In the genomic region with DNA sequence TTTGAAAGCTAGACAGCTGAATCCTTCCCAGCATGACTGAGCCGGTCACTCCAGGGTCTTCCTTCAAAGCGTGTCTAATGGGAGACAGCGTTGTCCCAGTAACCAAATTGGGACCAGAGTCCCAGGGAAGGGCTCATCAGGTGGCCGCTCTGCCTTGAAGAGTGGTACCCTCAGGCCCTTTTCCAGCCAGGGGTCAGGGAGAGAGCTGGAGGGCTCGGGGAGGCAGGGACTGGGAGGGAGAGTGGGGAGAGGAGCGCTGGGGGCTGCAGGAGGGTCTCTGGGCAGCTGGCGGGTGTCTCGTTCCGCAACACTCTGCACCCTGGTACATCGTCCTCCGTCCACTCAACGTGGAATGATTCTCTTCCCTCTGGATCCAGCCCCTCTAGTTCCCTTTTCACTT, we compare ENCODE assay signal across 32 cellular contexts. TPM values are rescaled to one million over a fixed set of nuclear protein-coding genes. Genes with fewer than 3 reads are reported as not detected.
DNase-seq lines count a peak whose midpoint lies in the region; ATAC-seq and TF ChIP-seq lines count a peak whose summit lies in the region.
"Had no signal": no experiment of that assay in that cellular context is flagged by ENCODE, and none has a peak within 500 bp of the region (broad histone marks: within the 10 kb centered on the region; RNA-seq: fewer than 3 reads in every experiment).

No MANE protein-coding gene starts in this region.

- no peak for TF ChIP-seq POLR2A in upper lobe of left lung (IDR thresholded peaks at IDR 0.05)

- peak; percentile 5 for DNase-seq in AG20443 (ENCODE audit: low spot score)
- no peak for DNase-seq in hepatocyte (ENCODE audit: low spot score)
- DNase-seq in neural crest cell (ENCODE audit: low read depth, low spot score), result no peak
- DNase-seq in left colon, result no peak
- DNase-seq in COR-L47 (lab: John Stamatoyannopoulos, UW), result no peak
- DNase-seq in upper lobe of left lung, result no peak
- no peak for DNase-seq in NCI-H524 treated with DMSO at 0.1 percent for 48 hours (lab: John Stamatoyannopoulos, UW)
- DNase-seq: activated B cell treated with CpG ODN at 0.5 μM for 24 hours; activated CD4-positive, alpha-beta T cell treated with anti-CD3 and anti-CD28 coated beads, Interleukin-2, amount 50 U/mL, for 48 hours; brain microvascular endothelial cell; C1 segment of cervical spinal cord; Calu3; DND-41; effector memory CD4-positive, alpha-beta T cell; foreskin melanocyte; HFFc6; hypothalamus; KG1; kidney; MM.1S; NCI-H1417 treated with DMSO at 0.1 percent for 48 hours; NCI-H2081 treated with DMSO at 0.1 percent for 48 hours; stimulated activated CD4-positive, alpha-beta T cell treated with anti-CD3 and anti-CD28 coated beads, Interleukin-4, amount 100 ng/mL, for 1 hour; T1000 had no signal

- no peak for TF ChIP-seq EP300 in upper lobe of left lung (IDR thresholded peaks at IDR 0.05)

- H3K27ac Mint-ChIP-seq in neural crest cell (ENCODE audit: unreplicated experiment), result no peak overlapping the region
- H3K27ac Mint-ChIP-seq: activated B cell treated with CpG ODN at 0.5 μM for 24 hours; stimulated activated memory B cell treated with anti-CD40 and anti-IgM and Interleukin-4, amounts not matched to agents 10 μg/mL and 1 μg/mL and 100 μg/mL, for 72 hours had no signal

- H3K79me2 ChIP-seq in hepatocyte, result no peaks in the 10 kb centered on the region

- no peaks in the 10 kb centered on the region for H3K36me3 Mint-ChIP-seq in neural crest cell (ENCODE audit: low read depth)

- H3K9me3 ChIP-seq in HUES6 (ENCODE audit: control insufficient read depth, insufficient read depth, low read depth, low read length), result 0 out of 2 replicates have a peak, but pooled peaks cover 5% of the 10 kb centered on the region
- no peaks in the 10 kb centered on the region for H3K9me3 ChIP-seq in hepatocyte (ENCODE audit: low read depth)
- no peaks in the 10 kb centered on the region for H3K9me3 ChIP-seq in upper lobe of left lung
- H3K9me3 ChIP-seq: adrenal gland, vagina had no signal

- intact Hi-C loops in left colon (cut with DNase I, micrococcal nuclease), result no loop called here

- peaks cover 44% of the 10 kb centered on the region for H3K4me1 Mint-ChIP-seq in neural crest cell
- H3K4me1 Mint-ChIP-seq: activated B cell treated with CpG ODN at 0.5 μM for 24 hours; stimulated activated memory B cell treated with anti-CD40 and anti-IgM and Interleukin-4, amounts not matched to agents 10 μg/mL and 1 μg/mL and 100 μg/mL, for 72 hours had no signal

- H3K36me3 ChIP-seq in HUES6 (ENCODE audit: control insufficient read depth, insufficient read depth, low read length) (peaks cover 16% of the 10 kb centered on the region; the same call in 1 of the 2 replicates), hepatocyte (replicated peaks; ENCODE audit: insufficient read depth, low read depth) (no peaks in the 10 kb centered on the region), upper lobe of left lung (no peaks in the 10 kb centered on the region)
- H3K36me3 ChIP-seq: esophagus muscularis mucosa, vagina had no signal

- peaks cover 23% of the 10 kb centered on the region for H3K4me1 ChIP-seq in HUES6 (ENCODE audit: control insufficient read depth, insufficient read depth, low read length)
- H3K4me1 ChIP-seq in hepatocyte (ENCODE audit: insufficient read depth), result peaks cover 51% of the 10 kb centered on the region
- H3K4me1 ChIP-seq in upper lobe of left lung, result peaks cover 0 to 9% (median 6%) of the 10 kb centered on the region in 4 donors

- H3K27me3 ChIP-seq in HUES6 (ENCODE audit: control insufficient read depth, insufficient read depth, low read length), result peaks cover 54% of the 10 kb centered on the region
- H3K27me3 ChIP-seq in hepatocyte, result peaks cover 29% of the 10 kb centered on the region
- peaks cover 0 to 16% (median 4%) of the 10 kb centered on the region in 4 donors for H3K27me3 ChIP-seq in upper lobe of left lung
- H3K27me3 ChIP-seq: adrenal gland, vagina had no signal

- H2AFZ ChIP-seq in hepatocyte, result no peak overlapping the region

- ATAC-seq in left colon (no peak), upper lobe of left lung (ENCODE audit: low FRiP score in 2 of 2) (no peak)
- ATAC-seq: stimulated activated memory B cell treated with anti-CD40 and anti-IgM and Interleukin-4, amounts not matched to agents 10 μg/mL and 1 μg/mL and 100 μg/mL, for 72 hours had no signal

- H3K27me3 Mint-ChIP-seq in neural crest cell (ENCODE audit: low read depth), result peaks cover 56% of the 10 kb centered on the region

- peak overlapping the region; percentile 92 for H3K4me2 ChIP-seq in hepatocyte

- H4K20me1 ChIP-seq in hepatocyte (ENCODE audit: insufficient read depth, poor library complexity, severe bottlenecking), result no peaks in the 10 kb centered on the region

- H3K27ac ChIP-seq in HUES6 (ENCODE audit: low read depth, low read length) (no peak overlapping the region), hepatocyte (no peak overlapping the region), upper lobe of left lung (no peak overlapping the region)
- H3K27ac ChIP-seq: brain microvascular endothelial cell, esophagus muscularis mucosa, vagina had no signal

- H3K9me3 Mint-ChIP-seq in neural crest cell, result no peaks in the 10 kb centered on the region
- H3K9me3 Mint-ChIP-seq: activated B cell treated with CpG ODN at 0.5 μM for 24 hours, HFFc6 had no signal

- H3K4me3 ChIP-seq in HUES6 (ENCODE audit: low read depth, low read length) (peak overlapping the region; percentile 59), hepatocyte (no peak overlapping the region), upper lobe of left lung (no peak overlapping the region)
- H3K4me3 ChIP-seq: adrenal gland had no signal

- 48% methylated on average over 8 of the region's 12 CpGs for WGBS in hepatocyte (ENCODE audit: low lambda C conversion rate, missing lambda C conversion rate)
- 74% methylated on average over 12 of the region's 12 CpGs for WGBS in upper lobe of left lung, 2 donors

- H3K9me2 ChIP-seq in hepatocyte (replicated peaks; ENCODE audit: insufficient read depth), result no peaks in the 10 kb centered on the region

- peak overlapping the region; percentile 87 for H3K4me3 Mint-ChIP-seq in neural crest cell
- H3K4me3 Mint-ChIP-seq: activated B cell treated with CpG ODN at 0.5 μM for 24 hours; HFFc6; stimulated activated memory B cell treated with anti-CD40 and anti-IgM and Interleukin-4, amounts not matched to agents 10 μg/mL and 1 μg/mL and 100 μg/mL, for 72 hours had no signal

- no peak for TF ChIP-seq CTCF in hepatocyte (IDR thresholded peaks at IDR 0.05; ENCODE audit: poor library complexity)
- TF ChIP-seq CTCF in neural crest cell (conservative IDR thresholded peaks at IDR 0.05), result no peak
- TF ChIP-seq CTCF in upper lobe of left lung (IDR thresholded peaks at IDR 0.05), result no peak

- no peak overlapping the region for H3K9ac ChIP-seq in HUES6 (ENCODE audit: low read length)

RNA-seq across cellular contexts. Expression of gene RTL1, which starts 1.6 kb away (rescaled TPM):
- total RNA-seq in hepatocyte, result 1.5 and 2.6 TPM in 2 replicates
- polyA plus RNA-seq in hepatocyte, result 1.4 TPM in 2 replicates
- total RNA-seq in neural crest cell, result 0.09 and 0.18 TPM in 2 replicates
- not detected for total RNA-seq in left colon
- total RNA-seq in upper lobe of left lung, result not detected
- total RNA-seq: activated B cell treated with CpG ODN at 0.5 μM for 24 hours, esophagus muscularis mucosa, HFFc6, kidney, lung microvascular endothelial cell, omental fat pad, renal cortical epithelial cell, vagina had no signal
